Comparison of ENCODE assay signal across 31 cellular contexts in the genomic region with DNA sequence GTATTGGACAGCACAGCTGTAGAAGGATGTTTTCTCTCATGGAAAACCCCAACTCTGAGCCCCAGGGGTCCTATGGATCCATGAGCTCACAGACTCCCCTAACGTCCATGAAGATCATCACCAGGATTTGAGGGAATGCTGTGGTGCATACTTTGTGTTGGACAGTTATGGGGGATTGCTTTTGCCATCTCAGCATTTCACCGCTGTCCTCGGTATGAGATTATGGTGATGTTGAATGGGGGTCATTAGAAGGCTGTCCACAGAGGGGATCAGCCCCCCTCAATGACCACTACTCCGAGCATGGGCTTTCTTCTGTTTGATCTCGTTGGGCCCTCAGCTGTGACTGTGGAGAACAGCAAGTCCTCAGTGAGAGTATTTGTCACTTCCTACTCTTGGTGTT.
"Had no signal": no experiment of that assay in that cellular context is flagged by ENCODE, and none has a peak within 500 bp of the region (broad histone marks: within the 10 kb centered on the region; RNA-seq: fewer than 3 reads in every experiment).

No MANE protein-coding gene starts in this region.

- H3K4me1 Mint-ChIP-seq: immature natural killer cell; naive B cell; natural killer cell; stimulated activated naive B cell treated with anti-CD40 and anti-IgM and Interleukin-4, amounts not matched to agents 10 μg/mL and 1 μg/mL and 100 μg/mL, for 72 hours had no signal

- DNase-seq: hypothalamus; immature natural killer cell; kidney; left colon; left lung; lower lobe of right lung; mammary epithelial cell; mesenchymal stem cell; naive B cell; natural killer cell; nephron progenitor cell; occipital lobe; ovary; stimulated activated CD4-positive, alpha-beta T cell treated with anti-CD3 and anti-CD28 coated beads, Interleukin-12 subunit alpha, Interleukin-12 subunit beta, amount 100 ng/mL, for 4 hours; stimulated activated CD4-positive, alpha-beta T cell treated with anti-CD3 and anti-CD28 coated beads, Interleukin-15, amount 100 ng/mL, for 24 hours; stimulated activated CD4-positive, alpha-beta T cell treated with anti-CD3 and anti-CD28 coated beads, Interleukin-2, amount 100 ng/mL, for 24 hours; stimulated activated CD4-positive, alpha-beta T cell treated with anti-CD3 and anti-CD28 coated beads, Interleukin-4, amount 100 ng/mL, for 1 hour; stimulated activated naive B cell treated with anti-CD40 and anti-IgM and Interleukin-4, amounts not matched to agents 10 μg/mL and 1 μg/mL and 100 μg/mL, for 72 hours; stimulated activated naive CD8-positive, alpha-beta T cell treated with anti-CD3 and anti-CD28 coated beads, Interleukin-15, Interleukin-2, amounts not matched to agents 100 U/mL and 50 U/mL, for 24 hours; stomach; testis; uterus had no signal

- H3K9me3 ChIP-seq: left lung, lower lobe of right lung, neutrophil, ovary, right atrium auricular region, stomach, testis, tibial nerve, uterus had no signal

- H3K4me3 Mint-ChIP-seq: immature natural killer cell; naive B cell; natural killer cell; nephron progenitor cell; neural progenitor cell; stimulated activated naive B cell treated with anti-CD40 and anti-IgM and Interleukin-4, amounts not matched to agents 10 μg/mL and 1 μg/mL and 100 μg/mL, for 72 hours; type B pancreatic cell had no signal

- H3K36me3 Mint-ChIP-seq: immature natural killer cell; naive B cell; natural killer cell; neural progenitor cell; stimulated activated naive B cell treated with anti-CD40 and anti-IgM and Interleukin-4, amounts not matched to agents 10 μg/mL and 1 μg/mL and 100 μg/mL, for 72 hours; type B pancreatic cell had no signal

- H2AFZ ChIP-seq: neural progenitor cell had no signal

- H3K27me3 Mint-ChIP-seq: naive B cell; progenitor cell of endocrine pancreas; stimulated activated naive B cell treated with anti-CD40 and anti-IgM and Interleukin-4, amounts not matched to agents 10 μg/mL and 1 μg/mL and 100 μg/mL, for 72 hours; type B pancreatic cell had no signal

- H3K4me1 ChIP-seq: neural progenitor cell, right atrium auricular region, tibial nerve, uterus had no signal

- H3K4me3 ChIP-seq: left lung, lower lobe of right lung, neural progenitor cell, ovary, right atrium auricular region, skin epidermis, stomach, testis, tibial nerve, uterus had no signal

- H3K27ac ChIP-seq: left lung, lower lobe of right lung, neural progenitor cell, neutrophil, ovary, right atrium auricular region, skin epidermis, testis, tibial nerve, uterus had no signal

- H3K9me3 Mint-ChIP-seq: immature natural killer cell; nephron progenitor cell; neural progenitor cell; stimulated activated naive B cell treated with anti-CD40 and anti-IgM and Interleukin-4, amounts not matched to agents 10 μg/mL and 1 μg/mL and 100 μg/mL, for 72 hours; type B pancreatic cell had no signal

- ATAC-seq: left lung; lower lobe of right lung; natural killer cell; sciatic nerve; stimulated activated naive B cell treated with anti-CD40 and anti-IgM and Interleukin-4, amounts not matched to agents 10 μg/mL and 1 μg/mL and 100 μg/mL, for 72 hours; stimulated activated naive CD8-positive, alpha-beta T cell treated with anti-CD3 and anti-CD28 coated beads, Interleukin-15, Interleukin-2, amounts not matched to agents 100 U/mL and 50 U/mL, for 24 hours had no signal

- FAIRE-seq: islet of Langerhans, kidney had no signal

- H3K9ac ChIP-seq: neural progenitor cell had no signal

- H3K27ac Mint-ChIP-seq: immature natural killer cell; naive B cell; natural killer cell; nephron progenitor cell; progenitor cell of endocrine pancreas; stimulated activated naive B cell treated with anti-CD40 and anti-IgM and Interleukin-4, amounts not matched to agents 10 μg/mL and 1 μg/mL and 100 μg/mL, for 72 hours had no signal

- H3K36me3 ChIP-seq: left lung, lower lobe of right lung, neural progenitor cell, ovary, right atrium auricular region, stomach, tibial nerve, uterus had no signal

- H3K27me3 ChIP-seq: left lung, neural progenitor cell, neutrophil, ovary, right atrium auricular region, stomach, testis, tibial nerve, uterus had no signal

- H3K4me2 ChIP-seq: neural progenitor cell had no signal
